ENCODE assay signal across 8 cellular contexts in the genomic region with DNA sequence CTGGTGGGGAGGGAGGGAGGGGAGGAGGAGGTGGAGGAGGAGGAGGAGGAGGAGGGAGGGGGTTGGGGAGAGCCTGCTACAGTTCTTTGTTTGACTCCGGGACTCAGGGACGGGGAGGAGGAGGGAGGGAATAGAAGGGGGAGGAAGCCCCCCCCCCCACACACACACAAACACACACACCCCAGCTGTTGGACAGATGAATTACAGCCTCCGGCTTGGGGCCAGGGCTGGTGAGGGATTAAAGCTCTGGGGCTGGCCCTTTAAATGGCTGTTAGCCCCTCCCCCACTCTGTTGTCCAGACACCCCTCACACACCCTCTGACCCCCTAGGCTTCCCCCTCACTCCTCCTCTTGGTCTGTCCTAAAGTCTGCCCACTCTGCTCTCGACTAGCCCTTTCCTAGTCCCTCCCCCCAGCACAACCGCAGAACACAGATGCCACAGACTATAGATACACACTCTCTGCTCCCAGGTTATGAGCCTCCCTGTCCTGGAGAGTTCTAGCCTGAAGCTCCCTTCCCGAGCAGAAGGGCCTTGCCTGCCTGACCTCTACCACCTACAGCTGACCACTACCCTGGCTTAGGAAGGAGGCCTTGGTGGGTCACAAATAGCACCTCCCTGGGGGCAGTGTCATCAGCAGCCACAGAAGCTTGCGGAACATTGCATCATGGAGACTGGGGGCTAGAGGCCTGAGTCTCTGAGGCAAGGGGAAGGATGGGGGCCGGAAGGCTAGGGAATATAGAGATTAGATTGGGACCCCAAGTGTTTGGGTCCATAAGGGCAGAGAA. TPM values are rescaled to one million over a fixed set of nuclear protein-coding genes. Genes with fewer than 3 reads are reported as not detected.
DNase-seq lines count a peak whose midpoint lies in the region; TF ChIP-seq lines count a peak whose summit lies in the region.

No MANE protein-coding gene starts in this region.

- H3K36me3 Mint-ChIP-seq in nephron progenitor cell (ENCODE audit: low read depth), result peaks cover 13% of the 10 kb centered on the region

- H3F3A ChIP-seq in Loucy (ENCODE audit: low read depth), result peaks cover 15% of the 10 kb centered on the region; the same call in 1 of the 2 replicates

- intact Hi-C loops in esophagus muscularis mucosa (cut with DNase I), result no loop called here

- H3K27ac ChIP-seq in esophagus muscularis mucosa (replicated peaks in 1 of 4), result peak overlapping the region; percentile 97 to 98 (median 98)

- H3K36me3 ChIP-seq in Loucy (ENCODE audit: insufficient read depth, low read length) (no peaks in the 10 kb centered on the region), esophagus muscularis mucosa (peaks cover 0 to 10% (median 5%) of the 10 kb centered on the region in 4 donors)

- H3K4me3 ChIP-seq in Loucy (ENCODE audit: low read length, poor library complexity, severe bottlenecking), result peak overlapping the region; percentile 88
- peak overlapping the region; percentile 20 to 82 (median 31) for H3K4me3 ChIP-seq in esophagus muscularis mucosa

- DNase-seq in EL (peak; percentile 57), T1000 (lab: John Stamatoyannopoulos, UW) (peak; percentile 10), esophagus muscularis mucosa (ENCODE audit: extremely low spot score) (no peak), nephron progenitor cell (peak; percentile 52), NCI-H187 treated with DMSO at 0.1 percent for 48 hours (lab: John Stamatoyannopoulos, UW) (no peak), GM19238 (ENCODE audit: insufficient read length, low spot score) (no peak), NCI-H774 (lab: John Stamatoyannopoulos, UW) (no peak)

- no peaks in the 10 kb centered on the region for H3K27me3 Mint-ChIP-seq in nephron progenitor cell (ENCODE audit: low read depth, poor library complexity)

- TF ChIP-seq EP300 in esophagus muscularis mucosa (IDR thresholded peaks at IDR 0.05), result no peak

- peaks cover 64% of the 10 kb centered on the region for H3K4me1 Mint-ChIP-seq in nephron progenitor cell

- no peaks in the 10 kb centered on the region for H3K9me2 ChIP-seq in Loucy (replicated peaks; ENCODE audit: low read depth, low read length)

- peak overlapping the region; percentile 92 for H3K27ac Mint-ChIP-seq in nephron progenitor cell

- peaks cover 53% of the 10 kb centered on the region for H3K4me1 ChIP-seq in Loucy (ENCODE audit: insufficient read depth, low read length, poor library complexity, severe bottlenecking)
- peaks cover 47 to 75% (median 73%) of the 10 kb centered on the region in 4 donors for H3K4me1 ChIP-seq in esophagus muscularis mucosa

- peak overlapping the region; percentile 61 for H3K9ac ChIP-seq in Loucy (ENCODE audit: low read depth, low read length, poor library complexity, severe bottlenecking)

- H3K9me3 ChIP-seq in Loucy (ENCODE audit: insufficient read depth, low read depth, low read length) (no peaks in the 10 kb centered on the region), esophagus muscularis mucosa (no peaks in the 10 kb centered on the region)

- peaks cover 63% of the 10 kb centered on the region; the same call in 1 of the 2 replicates for H3K79me2 ChIP-seq in Loucy (ENCODE audit: insufficient read depth, low read length)

- H3K27me3 ChIP-seq in Loucy (ENCODE audit: insufficient read depth, low read length, poor library complexity, severe bottlenecking), result no peaks in the 10 kb centered on the region
- no peaks in the 10 kb centered on the region for H3K27me3 ChIP-seq in esophagus muscularis mucosa

- no peaks in the 10 kb centered on the region for H3K9me3 Mint-ChIP-seq in nephron progenitor cell

- peaks cover 45% of the 10 kb centered on the region for H4K20me1 ChIP-seq in Loucy (ENCODE audit: insufficient read depth, low read length, poor library complexity, severe bottlenecking)

- no peak for TF ChIP-seq POLR2A in esophagus muscularis mucosa (IDR thresholded peaks at IDR 0.05; ENCODE audit: low read depth)

- WGBS in esophagus muscularis mucosa, result 5% methylated on average over 5 of the region's 8 CpGs

- H3K4me2 ChIP-seq in Loucy (ENCODE audit: low read depth, low read length, poor library complexity, severe bottlenecking), result peak overlapping the region; percentile 98

- H3K4me3 Mint-ChIP-seq in nephron progenitor cell, result peak overlapping the region; percentile 100

- TF ChIP-seq CTCF in Loucy (conservative IDR thresholded peaks at IDR 0.05; ENCODE audit: low read length) (no peak), esophagus muscularis mucosa (IDR thresholded peaks at IDR 0.05) (no peak), nephron progenitor cell (IDR thresholded peaks at IDR 0.05) (no peak)

- H2AFZ ChIP-seq in Loucy (ENCODE audit: low read length), result no peak overlapping the region

RNA-seq across cellular contexts. Expression of a gene that starts 4.5 kb away (rescaled TPM):
- total RNA-seq in esophagus muscularis mucosa, result 100 to 1,000 TPM in 1 of 4 donors, 10 to 100 TPM in 3; 10.8 to 101 (median 15.1) TPM

RNA-seq across cellular contexts. Expression of a gene that starts 16.4 kb away (rescaled TPM):
- 10 to 100 TPM; 13.3 to 45.9 (median 42.5) TPM for total RNA-seq in esophagus muscularis mucosa

RNA-seq across cellular contexts. Expression of a gene that starts 18.9 kb away (rescaled TPM):
- 100 to 1,000 TPM in 2 of 4 donors, 10 to 100 TPM in 2; 61.4 to 110 (median 102) TPM for total RNA-seq in esophagus muscularis mucosa

RNA-seq across cellular contexts. Expression of a gene that starts 19.3 kb away (rescaled TPM):
- total RNA-seq in esophagus muscularis mucosa, result 10 to 100 TPM; 11.6 to 14.9 (median 12.0) TPM

RNA-seq across cellular contexts. Expression of a gene that starts 50.1 kb away (rescaled TPM):
- 100 to 1,000 TPM in 3 of 4 donors, 10 to 100 TPM in 1; 82.7 to 139 (median 111) TPM for total RNA-seq in esophagus muscularis mucosa

Comparison
In these comparisons a context has a peak if more than half of its experiments do, and no peak if none do; other contexts are left out.
1. DNase-seq: peak in EL (single experiment), T1000 (single experiment) and nephron progenitor cell (single experiment); none in esophagus muscularis mucosa (single experiment), NCI-H187 treated with DMSO at 0.1 percent for 48 hours (single experiment), GM19238 (single experiment) and NCI-H774 (single experiment).